In genomic region chr14:103707329-103708263, GRCh38 we compare ENCODE assay signal across 29 cellular contexts. TPM values are rescaled to one million over a fixed set of nuclear protein-coding genes. Genes with fewer than 3 reads are reported as not detected.
DNase-seq lines count a peak whose midpoint lies in the region; ATAC-seq and TF ChIP-seq lines count a peak whose summit lies in the region.
"Had no signal": no experiment of that assay in that cellular context is flagged by ENCODE, and none has a peak within 500 bp of the region (broad histone marks: within the 10 kb centered on the region; RNA-seq: fewer than 3 reads in every experiment).

No MANE protein-coding gene starts in this region.

- intact Hi-C loops in left ventricle myocardium inferior (cut with micrococcal nuclease) = no loop called here
- intact Hi-C loops in heart left ventricle (cut with DNase I) = no loop called here

- ATAC-seq in heart left ventricle = no peak
- no peak for ATAC-seq in thoracic aorta (ENCODE audit: insufficient number of reproducible peaks, low FRiP score, low read depth)
- ATAC-seq: esophagus mucosa; left lung; stimulated activated effector memory CD8-positive, alpha-beta T cell treated with anti-CD3 and anti-CD28 coated beads, Interleukin-12 subunit alpha, Interleukin-12 subunit beta, amount 100 ng/mL, for 72 hours had no signal

- H3K27ac ChIP-seq in left ventricle myocardium inferior (replicated peaks) (no peak overlapping the region), heart left ventricle (no peak overlapping the region), thoracic aorta (peak overlapping the region; percentile 17 to 47)
- H3K27ac ChIP-seq: adrenal gland, brain microvascular endothelial cell, left lung had no signal

- TF ChIP-seq POLR2A in heart left ventricle (IDR thresholded peaks at IDR 0.05) = no peak

- H3K4me1 ChIP-seq in left ventricle myocardium inferior (peaks cover 88% of the 10 kb centered on the region), heart left ventricle (peaks cover 13 to 62% (median 44%) of the 10 kb centered on the region in 12 donors), thoracic aorta (ENCODE audit: control insufficient read depth in 1 of 2, low read depth in 2 of 2) (peaks cover 15 to 43% of the 10 kb centered on the region in 2 donors)
- H3K4me1 ChIP-seq: adrenal gland had no signal

- H3K36me3 Mint-ChIP-seq in nephron progenitor cell (ENCODE audit: low read depth) = peaks cover 33% of the 10 kb centered on the region
- H3K36me3 Mint-ChIP-seq: naive B cell had no signal

- DNase-seq in left ventricle myocardium inferior = peak; percentile 15
- no peak for DNase-seq in heart left ventricle
- peak; percentile 84 for DNase-seq in NCI-H146 (lab: John Stamatoyannopoulos, UW)
- peak; percentile 60 for DNase-seq in epidermal melanocyte (ENCODE audit: insufficient read length, low spot score)
- no peak for DNase-seq in thoracic aorta (ENCODE audit: low spot score)
- no peak for DNase-seq in activated CD4-positive, alpha-beta T cell treated with anti-CD3 and anti-CD28 coated beads, Interleukin-2, amount 50 U/mL, for 4 hours
- no peak for DNase-seq in nephron progenitor cell
- no peak for DNase-seq in SW 1271 (lab: John Stamatoyannopoulos, UW)
- DNase-seq: activated CD4-positive, alpha-beta memory T cell treated with anti-CD3 and anti-CD28 coated beads, Interleukin-2, amount 10 ng/mL, durations not matched to agents 7 days and 5 days; activated gamma-delta T cell treated with Interleukin-2 at 50 U/mL for 16 hours; activated T-cell treated with anti-CD3 and anti-CD28 coated beads for 4 hours; adrenal gland; brain microvascular endothelial cell; effector memory CD4-positive, alpha-beta T cell; hippocampal formation; immature natural killer cell; KG1; naive B cell; NCI-H1694; NCI-H2227 treated with DMSO at 0.1 percent for 48 hours; NCI-H69; occipital lobe; retina; spleen; stimulated activated CD4-positive, alpha-beta T cell treated with anti-CD3 and anti-CD28 coated beads, Interleukin-2, amount 100 ng/mL, for 48 hours; T-helper 9 cell had no signal

- WGBS in heart left ventricle, 4 donors = 79 to 90% (median 85%) methylated on average over 10 to 29 of the region's 29 CpGs

- H3K27me3 Mint-ChIP-seq in nephron progenitor cell (ENCODE audit: low read depth, poor library complexity) = no peaks in the 10 kb centered on the region
- H3K27me3 Mint-ChIP-seq: activated CD4-positive, alpha-beta memory T cell treated with anti-CD3 and anti-CD28 coated beads, Interleukin-2, amount 10 ng/mL, durations not matched to agents 7 days and 5 days; naive B cell had no signal

- no peak overlapping the region for H3K4me3 ChIP-seq in left ventricle myocardium inferior
- H3K4me3 ChIP-seq in heart left ventricle = no peak overlapping the region
- no peak overlapping the region for H3K4me3 ChIP-seq in thoracic aorta
- H3K4me3 ChIP-seq: adrenal gland, left lung, spleen had no signal

- H3K36me3 ChIP-seq in left ventricle myocardium inferior = peaks cover 16% of the 10 kb centered on the region
- peaks cover 0 to 46% (median 25%) of the 10 kb centered on the region in 9 donors for H3K36me3 ChIP-seq in heart left ventricle
- H3K36me3 ChIP-seq in thoracic aorta = peaks cover 29% of the 10 kb centered on the region

- no peak for TF ChIP-seq CTCF in left ventricle myocardium inferior (IDR thresholded peaks at IDR 0.05; ENCODE audit: borderline replicate concordance)
- no peak for TF ChIP-seq CTCF in heart left ventricle (IDR thresholded peaks at IDR 0.05)
- no peak for TF ChIP-seq CTCF in thoracic aorta (IDR thresholded peaks at IDR 0.05)
- no peak for TF ChIP-seq CTCF in nephron progenitor cell (IDR thresholded peaks at IDR 0.05)

- peaks cover 38% of the 10 kb centered on the region for H3K4me1 Mint-ChIP-seq in nephron progenitor cell

- no peak overlapping the region for H3K4me3 Mint-ChIP-seq in nephron progenitor cell
- H3K4me3 Mint-ChIP-seq: activated CD4-positive, alpha-beta memory T cell treated with anti-CD3 and anti-CD28 coated beads, Interleukin-2, amount 10 ng/mL, durations not matched to agents 7 days and 5 days; immature natural killer cell; naive B cell; stimulated activated effector memory CD8-positive, alpha-beta T cell treated with anti-CD3 and anti-CD28 coated beads, Interleukin-12 subunit alpha, Interleukin-12 subunit beta, amount 100 ng/mL, for 72 hours had no signal

- no peaks in the 10 kb centered on the region for H3K9me3 Mint-ChIP-seq in nephron progenitor cell
- H3K9me3 Mint-ChIP-seq: activated CD4-positive, alpha-beta memory T cell treated with anti-CD3 and anti-CD28 coated beads, Interleukin-2, amount 10 ng/mL, durations not matched to agents 7 days and 5 days; immature natural killer cell; naive B cell; stimulated activated effector memory CD8-positive, alpha-beta T cell treated with anti-CD3 and anti-CD28 coated beads, Interleukin-12 subunit alpha, Interleukin-12 subunit beta, amount 100 ng/mL, for 72 hours had no signal

- no peaks in the 10 kb centered on the region for H3K27me3 ChIP-seq in left ventricle myocardium inferior (ENCODE audit: low read depth)
- H3K27me3 ChIP-seq in heart left ventricle = no peaks in the 10 kb centered on the region
- H3K27me3 ChIP-seq in thoracic aorta (replicated peaks; ENCODE audit: insufficient read depth) = no peaks in the 10 kb centered on the region
- H3K27me3 ChIP-seq: adrenal gland, brain microvascular endothelial cell, left lung, spleen had no signal

- no peaks in the 10 kb centered on the region for H3K9me3 ChIP-seq in left ventricle myocardium inferior (replicated peaks)
- H3K9me3 ChIP-seq in heart left ventricle = no peaks in the 10 kb centered on the region
- H3K9me3 ChIP-seq in thoracic aorta = no peaks in the 10 kb centered on the region
- H3K9me3 ChIP-seq: adrenal gland, left lung, spleen had no signal

- H3K27ac Mint-ChIP-seq in nephron progenitor cell = no peak overlapping the region
- H3K27ac Mint-ChIP-seq: activated CD4-positive, alpha-beta memory T cell treated with anti-CD3 and anti-CD28 coated beads, Interleukin-2, amount 10 ng/mL, durations not matched to agents 7 days and 5 days; immature natural killer cell; stimulated activated effector memory CD8-positive, alpha-beta T cell treated with anti-CD3 and anti-CD28 coated beads, Interleukin-12 subunit alpha, Interleukin-12 subunit beta, amount 100 ng/mL, for 72 hours had no signal

RNA-seq across cellular contexts. Expression of gene XRCC3, which starts 7.7 kb away (rescaled TPM):
- total RNA-seq in left ventricle myocardium inferior = 4.1 TPM
- total RNA-seq in heart left ventricle = 1 to 10 TPM; 1.9 to 8.7 (median 3.1) TPM
- polyA plus RNA-seq in heart left ventricle = 1 to 10 TPM; 1.9 to 2.6 TPM
- total RNA-seq in thoracic aorta = 10 to 100 TPM in 1 of 2 donors, 1 to 10 TPM in 1; 8.4 to 18.5 TPM

RNA-seq across cellular contexts. Expression of gene ZFYVE21, which starts 8.0 kb away (rescaled TPM):
- total RNA-seq in left ventricle myocardium inferior = 50.5 TPM
- 10 to 100 TPM; 44.1 to 79.4 (median 52.5) TPM for total RNA-seq in heart left ventricle
- polyA plus RNA-seq in heart left ventricle = 10 to 100 TPM; 48.8 to 86.1 TPM
- total RNA-seq in thoracic aorta = 100 to 1,000 TPM in 1 of 2 donors, 10 to 100 TPM in 1; 97.1 to 159 TPM

Comparison
In these comparisons a context has a peak if more than half of its experiments do, and no peak if none do; other contexts are left out.
1. DNase-seq: peak in left ventricle myocardium inferior (single experiment), NCI-H146 (single experiment) and epidermal melanocyte (single experiment); none in heart left ventricle (0 of 5), thoracic aorta (single experiment), activated CD4-positive, alpha-beta T cell treated with anti-CD3 and anti-CD28 coated beads, Interleukin-2, amount 50 U/mL, for 4 hours (0 of 2), nephron progenitor cell (single experiment) and SW 1271 (0 of 2).
2. H3K27ac ChIP-seq: peak in thoracic aorta (2 of 2); none in left ventricle myocardium inferior (single experiment) and heart left ventricle (0 of 12).